Comparison of ENCODE assay signal across 18 cellular contexts in genomic region chr4:186020106-186020792, GRCh38. TPM values are rescaled to one million over a fixed set of nuclear protein-coding genes. Genes with fewer than 3 reads are reported as not detected.
DNase-seq lines count a peak whose midpoint lies in the region; ATAC-seq, FAIRE-seq and TF ChIP-seq lines count a peak whose summit lies in the region.
"Had no signal": no experiment of that assay in that cellular context is flagged by ENCODE, and none has a peak within 500 bp of the region (broad histone marks: within the 10 kb centered on the region; RNA-seq: fewer than 3 reads in every experiment).

No MANE protein-coding gene starts in this region.

- no peak overlapping the region for H3K4me2 ChIP-seq in GM23338
- no peak overlapping the region for H3K4me2 ChIP-seq in H1 (ENCODE audit: insufficient read depth in 1 of 2, low read depth in 2 of 2, low read length in 2 of 2)
- H3K4me2 ChIP-seq: A549 had no signal

- H3K27ac ChIP-seq in cardiac muscle cell (peak overlapping the region; percentile 41), GM23338 (ENCODE audit: low read depth) (no peak overlapping the region), H1 (ENCODE audit: low read depth, low read length) (no peak overlapping the region), gastrocnemius medialis (no peak overlapping the region)
- H3K27ac ChIP-seq: 22Rv1, A549, C4-2B had no signal

- no peaks in the 10 kb centered on the region for H3K79me1 ChIP-seq in H1 (ENCODE audit: low read depth, low read length)

- H3K27me3 Mint-ChIP-seq in GM23338 (ENCODE audit: insufficient read depth, low read depth, poor library complexity) (peaks cover 6% of the 10 kb centered on the region), neural crest cell (ENCODE audit: low read depth) (no peaks in the 10 kb centered on the region)

- H3K4me3 ChIP-seq in cardiac muscle cell (no peak overlapping the region), GM23338 (no peak overlapping the region), H1 (ENCODE audit: extremely low read depth in 1 of 4, insufficient read depth in 2 of 4, low read depth in 3 of 4, low read length in 4 of 4) (no peak overlapping the region), gastrocnemius medialis (no peak overlapping the region)
- H3K4me3 ChIP-seq: A549, GM12878 had no signal

- H3K27me3 ChIP-seq in cardiac muscle cell (no peaks in the 10 kb centered on the region), GM23338 (ENCODE audit: insufficient read depth) (no peaks in the 10 kb centered on the region), H1 (replicated peaks in 1 of 4; ENCODE audit: control insufficient read depth in 3 of 4, extremely low read depth in 1 of 4, insufficient read depth in 3 of 4, low read length in 3 of 4) (no peaks in the 10 kb centered on the region), gastrocnemius medialis (no peaks in the 10 kb centered on the region)

- no peak for FAIRE-seq in H1 (lab: Jason Lieb, UNC)
- FAIRE-seq: A549, GM12878, H54 had no signal

- ATAC-seq in GM23338 (no peak), gastrocnemius medialis (no peak), GM21447 (IDR thresholded peaks at IDR 0.05; ENCODE audit: unreplicated experiment) (no peak)
- ATAC-seq: A549, GM12878 had no signal

- H3K9ac ChIP-seq in H1 (replicated peaks in 1 of 4; ENCODE audit: extremely low read depth in 1 of 4, low read depth in 3 of 4, low read length in 3 of 4), result no peak overlapping the region

- 0 out of 2 replicates have a peak overlapping the region, but pooled peaks have one; percentile 47 for H2BK5ac ChIP-seq in H1 (ENCODE audit: low read depth, low read length)

- H2AFZ ChIP-seq in GM23338, result 0 out of 2 replicates have a peak overlapping the region, but pooled peaks have one; percentile 10
- no peak overlapping the region for H2AFZ ChIP-seq in H1 (ENCODE audit: low read length)

- H3K27ac Mint-ChIP-seq in GM23338 (no peak overlapping the region), neural crest cell (ENCODE audit: unreplicated experiment) (peak overlapping the region; percentile 10)
- H3K27ac Mint-ChIP-seq: CD4-positive, alpha-beta T cell had no signal

- POLR2A ChIA-PET in H1 (lab: Charles Lee; ENCODE audit: partially characterized antibody), result interaction anchor here (0.6 kb wide), 2 partner anchors 371 to 813 kb away, joined by 3 read pairs; no protein-coding TSS in a partner anchor

- peak overlapping the region; percentile 92 for H2BK20ac ChIP-seq in H1 (ENCODE audit: low read length)

- peaks cover 2% of the 10 kb centered on the region; the same call in 1 of the 2 replicates for H3F3A ChIP-seq in GM23338 (replicated peaks; ENCODE audit: low read depth)

- no peak overlapping the region for H2BK120ac ChIP-seq in H1 (replicated peaks; ENCODE audit: low read depth, low read length)

- no peaks in the 10 kb centered on the region for H3K79me2 ChIP-seq in GM23338 (replicated peaks; ENCODE audit: insufficient read depth)
- no peaks in the 10 kb centered on the region for H3K79me2 ChIP-seq in H1 (ENCODE audit: control insufficient read depth in 1 of 2, insufficient read depth in 2 of 2, low read length in 2 of 2)

- no peak overlapping the region for H3K4ac ChIP-seq in H1 (replicated peaks; ENCODE audit: insufficient read length, low read depth, low read length)

- no peak overlapping the region for H4K8ac ChIP-seq in H1 (ENCODE audit: extremely low read depth, insufficient read depth, low read length)

- H3K23ac ChIP-seq in H1 (ENCODE audit: insufficient read length), result no peak overlapping the region

- peaks cover 9% of the 10 kb centered on the region; the same call in 2 of the 3 replicates for H3K9me3 Mint-ChIP-seq in GM23338
- no peaks in the 10 kb centered on the region for H3K9me3 Mint-ChIP-seq in neural crest cell
- H3K9me3 Mint-ChIP-seq: CD4-positive, alpha-beta T cell had no signal

- H3K23me2 ChIP-seq in H1 (ENCODE audit: low read depth, low read length), result no peaks in the 10 kb centered on the region; the same call in 1 of the 2 replicates

- 0 out of 2 replicates have a peak overlapping the region, but pooled peaks have one; percentile 23 for H2BK15ac ChIP-seq in H1 (ENCODE audit: low read length)

- no peak overlapping the region for H3K14ac ChIP-seq in H1 (ENCODE audit: insufficient read length)

- peak overlapping the region; percentile 71 for H4K91ac ChIP-seq in H1 (replicated peaks; ENCODE audit: insufficient read length, low read length)

- H3K4me1 Mint-ChIP-seq in GM23338 (peaks cover 21% of the 10 kb centered on the region), neural crest cell (peaks cover 13% of the 10 kb centered on the region)

- peak overlapping the region; percentile 10; the same call in 1 of the 2 replicates for H2BK12ac ChIP-seq in H1 (ENCODE audit: low read depth, low read length)

- H2AK5ac ChIP-seq in H1 (ENCODE audit: low read depth, low read length), result 0 out of 2 replicates have a peak overlapping the region, but pooled peaks have one; percentile 1

- no peaks in the 10 kb centered on the region for H4K20me1 ChIP-seq in GM23338 (replicated peaks; ENCODE audit: insufficient read depth)
- H4K20me1 ChIP-seq in H1 (replicated peaks in 1 of 2; ENCODE audit: control insufficient read depth in 1 of 2, insufficient read depth in 2 of 2, low read length in 2 of 2), result no peaks in the 10 kb centered on the region

- no peak for TF ChIP-seq EP300 in H1 (IDR thresholded peaks at IDR 0.05; ENCODE audit: borderline replicate concordance in 1 of 2, low read depth in 2 of 2, low read length in 2 of 2)

- no peak for TF ChIP-seq RAD21 in H1 (IDR thresholded peaks at IDR 0.05 in 1 of 2, conservative IDR thresholded peaks at IDR 0.05 in 1 of 2; ENCODE audit: low read depth in 2 of 2, low read length in 2 of 2)

- H3K18ac ChIP-seq in H1 (ENCODE audit: extremely low read depth, low read length), result peak overlapping the region; percentile 43

- H3K36me3 Mint-ChIP-seq in GM23338 (ENCODE audit: low read depth) (peaks cover 9% of the 10 kb centered on the region), neural crest cell (ENCODE audit: low read depth) (no peaks in the 10 kb centered on the region)

- no peaks in the 10 kb centered on the region for H3K9me2 ChIP-seq in GM23338 (ENCODE audit: insufficient read depth)

- in situ Hi-C loops in gastrocnemius medialis (cut with MboI; ENCODE audit: low sequenced_read_pairs in 4 of 4), result loop anchor here in 1 of 4 donors (10.0 kb wide), 1 partner anchor 375 kb away; no protein-coding TSS in a partner anchor

- 98% methylated on average over 17 of the region's 17 CpGs; no CpG with 5 or more reads in 1 of the 2 experiments for WGBS in H1 (ENCODE audit: extremely low coverage in 1 of 2, insufficient coverage in 1 of 2, insufficient read length in 1 of 2, insufficient replicate concordance in 2 of 2, low coverage in 1 of 2, low lambda C conversion rate in 2 of 2, missing lambda C conversion rate in 1 of 2), 2 experiments

- CTCF ChIA-PET in H1 (lab: Charles Lee; ENCODE audit: partially characterized antibody), result interaction anchor here (0.5 to 4.4 kb wide), 12 partner anchors 10 to 433 kb away, joined by 3 to 45 read pairs (median 5); no protein-coding TSS in a partner anchor

- TF ChIP-seq CTCF in cardiac muscle cell (IDR thresholded peaks at IDR 0.05; ENCODE audit: low read depth, low read length), result no peak
- no peak for TF ChIP-seq CTCF in GM23338 (conservative IDR thresholded peaks at IDR 0.05; ENCODE audit: low read depth in 2 of 2)
- no peak for TF ChIP-seq CTCF in H1 (IDR thresholded peaks at IDR 0.05; ENCODE audit: control extremely low read depth in 1 of 3, insufficient read depth in 1 of 3, low read depth in 1 of 3, low read length in 3 of 3)
- TF ChIP-seq CTCF in neural crest cell (conservative IDR thresholded peaks at IDR 0.05), result no peak
- no peak for TF ChIP-seq CTCF in gastrocnemius medialis (IDR thresholded peaks at IDR 0.05 in 4 of 5, conservative IDR thresholded peaks at IDR 0.05 in 1 of 5)

- H3K56ac ChIP-seq in H1 (replicated peaks; ENCODE audit: insufficient read length, low read depth, low read length), result no peak overlapping the region

- no peak overlapping the region for H4K5ac ChIP-seq in H1 (ENCODE audit: insufficient read length, low read depth, low read length)

- H3K4me1 ChIP-seq in cardiac muscle cell (ENCODE audit: low read depth) (peaks cover 8% of the 10 kb centered on the region), GM23338 (ENCODE audit: insufficient read depth) (peaks cover 4% of the 10 kb centered on the region; the same call in 1 of the 2 replicates), H1 (replicated peaks in 1 of 4; ENCODE audit: control insufficient read depth in 3 of 4, insufficient read depth in 4 of 4, low read length in 3 of 4) (peaks cover 0 to 9% (median 4%) of the 10 kb centered on the region in 4 experiments; a peak in 4 of 7 replicates), gastrocnemius medialis (no peaks in the 10 kb centered on the region)
- H3K4me1 ChIP-seq: A549 had no signal

- H3K9me3 ChIP-seq in cardiac muscle cell (ENCODE audit: low read depth) (no peaks in the 10 kb centered on the region), H1 (ENCODE audit: insufficient read depth in 2 of 2, low read depth in 1 of 2, low read length in 1 of 2) (no peaks in the 10 kb centered on the region), gastrocnemius medialis (no peaks in the 10 kb centered on the region)
- H3K9me3 ChIP-seq: A549 had no signal

- intact Hi-C loops in cardiac septum (cut with DNase I), result loop anchor here (5.0 kb wide), 3 partner anchors 128 to 378 kb away; no protein-coding TSS in a partner anchor
- intact Hi-C loops in gastrocnemius medialis (cut with DNase I; ENCODE audit: low total_unique reads), result no loop called here

- DNase-seq in cardiac muscle cell (ENCODE audit: low read depth in 1 of 2, low spot score in 1 of 2) (no peak), cardiac septum (ENCODE audit: low spot score) (no peak), GM23338 (ENCODE audit: low spot score) (no peak), H1 (ENCODE audit: low read depth in 1 of 2, low spot score in 2 of 2) (no peak), neural crest cell (ENCODE audit: low read depth, low spot score) (no peak), dermis blood vessel endothelial cell (no peak), gastrocnemius medialis (no peak)
- DNase-seq: AML-193; CD4-positive, alpha-beta T cell; DND-41; EL; HCEC 1CT had no signal

- no peak for TF ChIP-seq POLR2A in H1 (IDR thresholded peaks at IDR 0.05; ENCODE audit: control extremely low read depth in 1 of 2, low read depth in 2 of 2, low read length in 2 of 2)
- no peak for TF ChIP-seq POLR2A in gastrocnemius medialis (IDR thresholded peaks at IDR 0.05)

- no peak overlapping the region for H3K4me3 Mint-ChIP-seq in GM23338
- no peak overlapping the region for H3K4me3 Mint-ChIP-seq in neural crest cell
- H3K4me3 Mint-ChIP-seq: CD4-positive, alpha-beta T cell had no signal

- H3K36me3 ChIP-seq in cardiac muscle cell, result no peaks in the 10 kb centered on the region
- H3K36me3 ChIP-seq in GM23338 (ENCODE audit: insufficient read depth), result no peaks in the 10 kb centered on the region
- no peaks in the 10 kb centered on the region for H3K36me3 ChIP-seq in H1 (ENCODE audit: control insufficient read depth in 2 of 4, insufficient read depth in 4 of 4, low read length in 3 of 4)
- no peaks in the 10 kb centered on the region for H3K36me3 ChIP-seq in gastrocnemius medialis

RNA-seq across cellular contexts. Expression of gene TLR3, which starts 48.7 kb away (rescaled TPM):
- 0.21 TPM in 1 of 2 replicates, not detected in the other for total RNA-seq in cardiac muscle cell
- polyA plus RNA-seq in cardiac muscle cell, result not detected in 2 replicates
- 2.3 TPM for total RNA-seq in cardiac septum
- total RNA-seq in GM23338 (2014; rRNA removed; shearing (Covaris generic)), result 0.27 and 0.38 TPM in 2 replicates
- polyA plus RNA-seq in GM23338 (2016; fragmentation: Nextera tagmentation; extraction: Ambion mirVana), result 0.32 and 0.33 TPM in 2 replicates
- total RNA-seq in H1 (2021; fragmentation: NEBNext Ultra II Directional; extraction: Animal tissue kit (Norgen Biotek cat#: 25700)), result 2.0 and 2.6 TPM in 2 replicates
- polyA plus RNA-seq in H1 (2011; rRNA removed), result 0.72 and 1.00 TPM in 2 replicates
- 1.3 TPM for polyA plus RNA-seq in H1 (2011; cell fraction: cytosol; rRNA removed)
- 0.77 TPM for polyA plus RNA-seq in H1 (2011; cell fraction: nucleus; rRNA removed)
- 0.72 to 2.6 TPM (median 1.2 TPM) in 4 replicates for polyA plus RNA-seq in H1 (2012, experiment 1 of 2)
- 0.17 TPM for polyA plus RNA-seq in H1 (2012, experiment 2 of 2)
- polyA plus RNA-seq in H1 (2013, experiment 1 of 2), result 1.4 TPM
- 1.4 TPM for polyA plus RNA-seq in H1 (2013, experiment 2 of 2)
- polyA minus RNA-seq in H1 (2011; rRNA and poly(A)+ RNA removed), result 2.7 and 3.6 TPM in 2 replicates
- polyA minus RNA-seq in H1 (2011; cell fraction: cytosol; rRNA and poly(A)+ RNA removed), result 1.4 TPM
- 2.6 TPM for polyA minus RNA-seq in H1 (2011; cell fraction: nucleus; rRNA and poly(A)+ RNA removed)
- total RNA-seq in neural crest cell, result 0.11 and 0.19 TPM in 2 replicates
- 2.4 and 7.1 TPM in 2 replicates for total RNA-seq in dermis blood vessel endothelial cell
- 1 to 10 TPM in 3 of 4 donors, under 1 TPM in 1; 0.47 to 2.5 (median 1.4) TPM for total RNA-seq in gastrocnemius medialis
